Comparison of ENCODE assay signal across 8 cellular contexts in genomic region chr5:173327084-173327947, GRCh38. TPM values are rescaled to one million over a fixed set of nuclear protein-coding genes. Genes with fewer than 3 reads are reported as not detected.
DNase-seq lines count a peak whose midpoint lies in the region; ATAC-seq and TF ChIP-seq lines count a peak whose summit lies in the region.

No MANE protein-coding gene starts in this region.

- peak overlapping the region; percentile 40 for H3K27ac Mint-ChIP-seq in activated CD4-positive, alpha-beta memory T cell treated with anti-CD3 and anti-CD28 coated beads, Interleukin-2, amount 10 ng/mL, durations not matched to agents 7 days and 5 days

- H3K27ac ChIP-seq in hepatocyte (no peak overlapping the region), subcutaneous abdominal adipose tissue (ENCODE audit: low read depth, low read length) (no peak overlapping the region)

- POLR2A ChIA-PET in activated CD4-positive, alpha-beta memory T cell treated with anti-CD3 and anti-CD28 coated beads, Interleukin-2, amount 10 ng/mL, durations not matched to agents 7 days and 5 days (lab: Charles Lee), result no interaction called here

- peaks cover 23% of the 10 kb centered on the region for H3K79me2 ChIP-seq in hepatocyte

- no peak for ATAC-seq in HG03135 (IDR thresholded peaks at IDR 0.05; ENCODE audit: unreplicated experiment)

- H3K27me3 Mint-ChIP-seq in activated CD4-positive, alpha-beta memory T cell treated with anti-CD3 and anti-CD28 coated beads, Interleukin-2, amount 10 ng/mL, durations not matched to agents 7 days and 5 days, result peaks cover 35% of the 10 kb centered on the region

- DNase-seq in activated T-cell treated with anti-CD3 and anti-CD28 coated beads for 48 hours (ENCODE audit: low read depth) (peak; percentile 16), activated T-cell treated with anti-CD3 and anti-CD28 coated beads for 4 hours (no peak), hepatocyte (ENCODE audit: low spot score) (peak; percentile 52), NCI-H2029 (lab: John Stamatoyannopoulos, UW) (no peak), SHP77 (lab: John Stamatoyannopoulos, UW) (no peak)
- peak; percentile 24 for DNase-seq in activated CD4-positive, alpha-beta memory T cell treated with anti-CD3 and anti-CD28 coated beads, Interleukin-2, amount 10 ng/mL, durations not matched to agents 7 days and 5 days

- TF ChIP-seq CTCF in hepatocyte (IDR thresholded peaks at IDR 0.05; ENCODE audit: poor library complexity), result no peak

- H3K27me3 ChIP-seq in hepatocyte, result peaks cover 17% of the 10 kb centered on the region
- H3K27me3 ChIP-seq in subcutaneous abdominal adipose tissue (ENCODE audit: control insufficient read depth in 5 of 5, insufficient read depth in 4 of 5, low read length in 5 of 5), result peaks cover 0 to 26% (median 19%) of the 10 kb centered on the region in 5 donors

- H3K9me2 ChIP-seq in hepatocyte (replicated peaks; ENCODE audit: insufficient read depth), result no peaks in the 10 kb centered on the region

- H3K36me3 Mint-ChIP-seq in activated CD4-positive, alpha-beta memory T cell treated with anti-CD3 and anti-CD28 coated beads, Interleukin-2, amount 10 ng/mL, durations not matched to agents 7 days and 5 days (ENCODE audit: low read depth), result peaks cover 47% of the 10 kb centered on the region

- no peaks in the 10 kb centered on the region for H4K20me1 ChIP-seq in hepatocyte (ENCODE audit: insufficient read depth, poor library complexity, severe bottlenecking)

- H3K36me3 ChIP-seq in hepatocyte (replicated peaks; ENCODE audit: insufficient read depth, low read depth) (no peaks in the 10 kb centered on the region), subcutaneous abdominal adipose tissue (ENCODE audit: control insufficient read depth in 5 of 5, insufficient read depth in 5 of 5, low read length in 5 of 5) (no peaks in the 10 kb centered on the region)

- H3K4me3 Mint-ChIP-seq in activated CD4-positive, alpha-beta memory T cell treated with anti-CD3 and anti-CD28 coated beads, Interleukin-2, amount 10 ng/mL, durations not matched to agents 7 days and 5 days, result peak overlapping the region; percentile 93

- peak overlapping the region; percentile 96 for H3K4me2 ChIP-seq in hepatocyte

- H3K4me3 ChIP-seq in hepatocyte (peak overlapping the region; percentile 53), subcutaneous abdominal adipose tissue (ENCODE audit: low read depth in 1 of 5, low read length in 5 of 5) (peak overlapping the region in 4 of 5 donors; percentile 53 to 67 (median 64))

- H3K9me3 Mint-ChIP-seq in activated CD4-positive, alpha-beta memory T cell treated with anti-CD3 and anti-CD28 coated beads, Interleukin-2, amount 10 ng/mL, durations not matched to agents 7 days and 5 days, result no peaks in the 10 kb centered on the region

- peaks cover 60% of the 10 kb centered on the region for H3K4me1 Mint-ChIP-seq in activated CD4-positive, alpha-beta memory T cell treated with anti-CD3 and anti-CD28 coated beads, Interleukin-2, amount 10 ng/mL, durations not matched to agents 7 days and 5 days

- H3K9me3 ChIP-seq in hepatocyte (ENCODE audit: low read depth) (no peaks in the 10 kb centered on the region), subcutaneous abdominal adipose tissue (ENCODE audit: control insufficient read depth in 5 of 5, low read length in 5 of 5) (no peaks in the 10 kb centered on the region)

- 2% methylated on average over 57 of the region's 76 CpGs for WGBS in hepatocyte (ENCODE audit: low lambda C conversion rate, missing lambda C conversion rate)

- H2AFZ ChIP-seq in hepatocyte, result peak overlapping the region; percentile 18

- peak overlapping the region in 1 of 5 donors; percentile 26 for H3K9ac ChIP-seq in subcutaneous abdominal adipose tissue (ENCODE audit: low read length in 5 of 5)

- CTCF ChIA-PET in activated CD4-positive, alpha-beta memory T cell treated with anti-CD3 and anti-CD28 coated beads, Interleukin-2, amount 10 ng/mL, durations not matched to agents 7 days and 5 days (lab: Charles Lee), result interaction anchor here (1.0 to 8.8 kb wide), 4 partner anchors 16 to 350 kb away, joined by 3 to 136 read pairs (median 3); no protein-coding TSS in a partner anchor

- peaks cover 57% of the 10 kb centered on the region for H3K4me1 ChIP-seq in hepatocyte (ENCODE audit: insufficient read depth)
- H3K4me1 ChIP-seq in subcutaneous abdominal adipose tissue (ENCODE audit: control insufficient read depth in 5 of 5, insufficient read depth in 5 of 5, low read length in 5 of 5), result peaks cover 11 to 72% (median 59%) of the 10 kb centered on the region in 5 donors

RNA-seq across cellular contexts. Expression of gene STC2, which starts 0.9 kb away (rescaled TPM):
- 10 to 100 TPM; 21.3 to 23.8 TPM for total RNA-seq in activated CD4-positive, alpha-beta memory T cell treated with anti-CD3 and anti-CD28 coated beads, Interleukin-2, amount 10 ng/mL, durations not matched to agents 7 days and 5 days
- 26.6 and 28.6 TPM in 2 replicates for total RNA-seq in hepatocyte
- polyA plus RNA-seq in hepatocyte, result 27.8 and 38.8 TPM in 2 replicates

Comparison
In these comparisons a context has a peak if more than half of its experiments do, and no peak if none do; other contexts are left out.
1. DNase-seq: peak in activated T-cell treated with anti-CD3 and anti-CD28 coated beads for 48 hours (single experiment), activated CD4-positive, alpha-beta memory T cell treated with anti-CD3 and anti-CD28 coated beads, Interleukin-2, amount 10 ng/mL, durations not matched to agents 7 days and 5 days (single experiment) and hepatocyte (single experiment); none in activated T-cell treated with anti-CD3 and anti-CD28 coated beads for 4 hours (single experiment), NCI-H2029 (single experiment) and SHP77 (0 of 2).